13 cellular contexts compared by ENCODE assay signal in the genomic region with DNA sequence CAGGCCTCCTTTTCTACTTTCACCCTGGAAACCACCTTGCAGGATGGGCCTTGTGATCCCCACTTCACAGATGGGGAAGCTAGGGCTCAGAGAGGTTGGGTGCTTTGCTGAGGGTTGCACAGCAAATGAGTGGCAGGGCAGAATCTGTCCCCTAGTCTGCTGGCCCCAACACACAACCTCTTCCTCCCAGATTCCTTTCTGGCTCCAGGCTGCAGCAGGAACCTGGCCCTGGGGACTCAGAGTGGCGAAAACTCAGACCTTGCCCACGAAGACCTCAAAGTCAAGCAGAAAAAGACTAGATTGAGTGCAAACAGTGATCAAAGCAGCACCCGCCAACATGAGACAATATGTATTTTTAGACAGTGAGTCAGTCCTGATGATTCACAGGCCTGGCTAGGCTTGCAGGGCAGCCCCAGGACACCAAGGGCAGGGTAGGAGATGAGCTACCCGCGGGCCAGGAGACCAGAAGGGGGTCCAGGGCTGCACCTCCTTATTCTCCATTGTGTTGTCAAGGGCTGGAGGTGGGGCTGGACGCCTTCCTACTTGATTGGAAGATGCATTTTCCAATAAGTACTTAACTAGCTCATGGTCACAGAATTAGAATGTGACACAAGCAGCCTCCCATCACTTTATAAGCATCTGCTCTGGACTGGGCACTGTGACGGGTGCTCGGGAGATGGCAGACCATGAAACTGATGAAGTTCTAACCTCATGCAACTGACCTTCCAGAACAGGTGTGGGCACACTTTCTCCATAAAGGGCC. TPM values are rescaled to one million over a fixed set of nuclear protein-coding genes. Genes with fewer than 3 reads are reported as not detected.
DNase-seq lines count a peak whose midpoint lies in the region; ATAC-seq, FAIRE-seq and TF ChIP-seq lines count a peak whose summit lies in the region.
"Had no signal": no experiment of that assay in that cellular context is flagged by ENCODE, and none has a peak within 500 bp of the region (broad histone marks: within the 10 kb centered on the region; RNA-seq: fewer than 3 reads in every experiment).

No MANE protein-coding gene starts in this region.

- H4K8ac ChIP-seq in trophoblast cell (ENCODE audit: low read depth, low read length): no peak overlapping the region

- H3K23ac ChIP-seq in trophoblast cell (ENCODE audit: low read length): no peak overlapping the region

- no peaks in the 10 kb centered on the region for H3K27me3 Mint-ChIP-seq in activated T-helper 1 cell treated with anti-CD3 and anti-CD28 coated beads, Interleukin-12 subunit alpha, Interleukin-12 subunit beta, Interleukin-2, Interleukin-4 antibody, amounts not matched to agents 30 ng/mL and 10 ng/mL and 1 ng/mL, durations not matched to agents 14 hours and 24 hours and 36 hours (ENCODE audit: insufficient read depth)
- H3K27me3 Mint-ChIP-seq: activated naive CD8-positive, alpha-beta T cell treated with anti-CD3 and anti-CD28 coated beads, Interleukin-2, amount 10 ng/mL, durations not matched to agents 7 days and 5 days had no signal

- H2AFZ ChIP-seq in trophoblast cell (ENCODE audit: insufficient read depth, low read length, poor library complexity): no peak overlapping the region

- no peak overlapping the region for H4K12ac ChIP-seq in trophoblast cell (ENCODE audit: low read depth, low read length)

- FAIRE-seq in bronchial epithelial cell (lab: Jason Lieb, UNC): peak; percentile 86

- H3K27ac Mint-ChIP-seq in activated T-helper 1 cell treated with anti-CD3 and anti-CD28 coated beads, Interleukin-12 subunit alpha, Interleukin-12 subunit beta, Interleukin-2, Interleukin-4 antibody, amounts not matched to agents 30 ng/mL and 10 ng/mL and 1 ng/mL, durations not matched to agents 14 hours and 24 hours and 36 hours: no peak overlapping the region
- H3K27ac Mint-ChIP-seq: activated naive CD8-positive, alpha-beta T cell treated with anti-CD3 and anti-CD28 coated beads, Interleukin-2, amount 10 ng/mL, durations not matched to agents 7 days and 5 days; WTC11 had no signal

- no peak for TF ChIP-seq CTCF in bronchial epithelial cell (IDR thresholded peaks at IDR 0.05; ENCODE audit: insufficient read depth, low read length, severe bottlenecking)

- intact Hi-C loops in activated T-helper 1 cell treated with anti-CD3 and anti-CD28 coated beads, Interleukin-12 subunit alpha, Interleukin-12 subunit beta, Interleukin-2, Interleukin-4 antibody, amounts not matched to agents 30 ng/mL and 10 ng/mL and 1 ng/mL, durations not matched to agents 14 hours and 24 hours and 36 hours (cut with micrococcal nuclease): no loop called here

- no peaks in the 10 kb centered on the region for H3K79me2 ChIP-seq in trophoblast cell (ENCODE audit: control insufficient read depth, insufficient read depth, low read length, poor library complexity)

- H3K79me1 ChIP-seq in trophoblast cell (ENCODE audit: low read length): peaks cover 2% of the 10 kb centered on the region

- H2BK120ac ChIP-seq in trophoblast cell (ENCODE audit: insufficient read depth, low read length, poor library complexity): peak overlapping the region; percentile 10

- no peaks in the 10 kb centered on the region for H3K36me3 Mint-ChIP-seq in activated T-helper 1 cell treated with anti-CD3 and anti-CD28 coated beads, Interleukin-12 subunit alpha, Interleukin-12 subunit beta, Interleukin-2, Interleukin-4 antibody, amounts not matched to agents 30 ng/mL and 10 ng/mL and 1 ng/mL, durations not matched to agents 14 hours and 24 hours and 36 hours (ENCODE audit: low read depth)
- H3K36me3 Mint-ChIP-seq: activated naive CD8-positive, alpha-beta T cell treated with anti-CD3 and anti-CD28 coated beads, Interleukin-2, amount 10 ng/mL, durations not matched to agents 7 days and 5 days had no signal

- H3K4ac ChIP-seq in trophoblast cell (ENCODE audit: low read depth, low read length): no peak overlapping the region

- no peak overlapping the region for H2BK5ac ChIP-seq in trophoblast cell (ENCODE audit: low read depth, low read length, poor library complexity)

- H4K91ac ChIP-seq in trophoblast cell (ENCODE audit: low read depth, low read length): no peak overlapping the region

- peak overlapping the region; percentile 4 for H2BK12ac ChIP-seq in trophoblast cell (ENCODE audit: low read length)

- no peak overlapping the region for H2AK5ac ChIP-seq in trophoblast cell (ENCODE audit: low read length)

- H3K14ac ChIP-seq in trophoblast cell (ENCODE audit: low read length): no peak overlapping the region

- H3K27ac ChIP-seq in trophoblast cell (ENCODE audit: low read depth, low read length): peak overlapping the region; percentile 20
- H3K27ac ChIP-seq: right lobe of liver had no signal

- H3K18ac ChIP-seq in trophoblast cell (ENCODE audit: low read length): no peak overlapping the region

- peak; percentile 56 for ATAC-seq in GM18511 (IDR thresholded peaks at IDR 0.05; ENCODE audit: unreplicated experiment)
- ATAC-seq in HG03565 (IDR thresholded peaks at IDR 0.05; ENCODE audit: unreplicated experiment): peak; percentile 94
- ATAC-seq in GM19452 (IDR thresholded peaks at IDR 0.05; ENCODE audit: unreplicated experiment): no peak
- ATAC-seq: WTC11 had no signal

- H3K4me1 Mint-ChIP-seq in activated T-helper 1 cell treated with anti-CD3 and anti-CD28 coated beads, Interleukin-12 subunit alpha, Interleukin-12 subunit beta, Interleukin-2, Interleukin-4 antibody, amounts not matched to agents 30 ng/mL and 10 ng/mL and 1 ng/mL, durations not matched to agents 14 hours and 24 hours and 36 hours (ENCODE audit: low read depth): no peaks in the 10 kb centered on the region
- H3K4me1 Mint-ChIP-seq: activated naive CD8-positive, alpha-beta T cell treated with anti-CD3 and anti-CD28 coated beads, Interleukin-2, amount 10 ng/mL, durations not matched to agents 7 days and 5 days; WTC11 had no signal

- no peak overlapping the region for H3K4me3 Mint-ChIP-seq in activated T-helper 1 cell treated with anti-CD3 and anti-CD28 coated beads, Interleukin-12 subunit alpha, Interleukin-12 subunit beta, Interleukin-2, Interleukin-4 antibody, amounts not matched to agents 30 ng/mL and 10 ng/mL and 1 ng/mL, durations not matched to agents 14 hours and 24 hours and 36 hours
- H3K4me3 Mint-ChIP-seq: activated naive CD8-positive, alpha-beta T cell treated with anti-CD3 and anti-CD28 coated beads, Interleukin-2, amount 10 ng/mL, durations not matched to agents 7 days and 5 days; WTC11 had no signal

- WGBS in trophoblast cell (ENCODE audit: extremely low coverage, insufficient coverage, insufficient read length): no CpG with 5 or more reads among the region's 8 CpGs

- no peak overlapping the region for H3K4me3 ChIP-seq in bronchial epithelial cell (ENCODE audit: low read depth, low read length)
- no peak overlapping the region for H3K4me3 ChIP-seq in trophoblast cell (ENCODE audit: low read depth, low read length)
- H3K4me3 ChIP-seq: right lobe of liver had no signal

- H3K36me3 ChIP-seq in bronchial epithelial cell (ENCODE audit: control insufficient read depth, insufficient read depth, low read length) (no peaks in the 10 kb centered on the region), trophoblast cell (ENCODE audit: control insufficient read depth in 1 of 2, insufficient read depth in 2 of 2, low read length in 2 of 2) (no peaks in the 10 kb centered on the region)
- H3K36me3 ChIP-seq: right lobe of liver had no signal

- H3K27me3 ChIP-seq in bronchial epithelial cell (ENCODE audit: control insufficient read depth, insufficient read depth, low read length): no peaks in the 10 kb centered on the region
- H3K27me3 ChIP-seq in trophoblast cell (ENCODE audit: insufficient read depth, low read length): no peaks in the 10 kb centered on the region
- H3K27me3 ChIP-seq: right lobe of liver had no signal

- H3K9ac ChIP-seq in trophoblast cell (ENCODE audit: low read length): no peak overlapping the region

- H3K9me3 Mint-ChIP-seq in activated T-helper 1 cell treated with anti-CD3 and anti-CD28 coated beads, Interleukin-12 subunit alpha, Interleukin-12 subunit beta, Interleukin-2, Interleukin-4 antibody, amounts not matched to agents 30 ng/mL and 10 ng/mL and 1 ng/mL, durations not matched to agents 14 hours and 24 hours and 36 hours: no peaks in the 10 kb centered on the region
- H3K9me3 Mint-ChIP-seq: activated naive CD8-positive, alpha-beta T cell treated with anti-CD3 and anti-CD28 coated beads, Interleukin-2, amount 10 ng/mL, durations not matched to agents 7 days and 5 days had no signal

- peaks cover 15% of the 10 kb centered on the region for H3K9me3 ChIP-seq in trophoblast cell (ENCODE audit: insufficient read depth, low read depth, low read length)
- H3K9me3 ChIP-seq: right lobe of liver had no signal

- H3K4me1 ChIP-seq in trophoblast cell (ENCODE audit: control insufficient read depth in 1 of 2, insufficient read depth in 2 of 2, low read length in 2 of 2): peaks cover 3% of the 10 kb centered on the region in 2 experiments
- H3K4me1 ChIP-seq: right lobe of liver had no signal

- no peak for DNase-seq in bronchial epithelial cell (ENCODE audit: low read depth)
- peak in 1 of 2 donors; percentile 4 for DNase-seq in trophoblast cell
- no peak for DNase-seq in ecto neural progenitor cell (ENCODE audit: low spot score)
- no peak for DNase-seq in NCI-H2081 (lab: John Stamatoyannopoulos, UW)
- no peak for DNase-seq in activated T-helper 1 cell treated with anti-CD3 and anti-CD28 coated beads, Interleukin-12 subunit alpha, Interleukin-12 subunit beta, Interleukin-2, Interleukin-4 antibody, amounts not matched to agents 30 ng/mL and 10 ng/mL and 1 ng/mL, durations not matched to agents 14 hours and 24 hours and 36 hours (ENCODE audit: low spot score)
- DNase-seq: activated naive CD8-positive, alpha-beta T cell treated with anti-CD3 and anti-CD28 coated beads, Interleukin-2, amount 10 ng/mL, durations not matched to agents 7 days and 5 days; Karpas-422; right lobe of liver had no signal

- H3K4me2 ChIP-seq in trophoblast cell (ENCODE audit: low read length): no peak overlapping the region

RNA-seq across cellular contexts. Expression of a gene that starts 23.9 kb away (rescaled TPM):
- not detected in 2 replicates for total RNA-seq in bronchial epithelial cell
- not detected in 2 replicates for polyA plus RNA-seq in trophoblast cell (2013)
- total RNA-seq in activated T-helper 1 cell treated with anti-CD3 and anti-CD28 coated beads, Interleukin-12 subunit alpha, Interleukin-12 subunit beta, Interleukin-2, Interleukin-4 antibody, amounts not matched to agents 30 ng/mL and 10 ng/mL and 1 ng/mL, durations not matched to agents 14 hours and 24 hours and 36 hours: not detected in 2 replicates
- total RNA-seq: activated naive CD8-positive, alpha-beta T cell treated with anti-CD3 and anti-CD28 coated beads, Interleukin-2, amount 10 ng/mL, durations not matched to agents 7 days and 5 days; lung microvascular endothelial cell; right lobe of liver; WTC11 had no signal
